In genomic region chr3:48275292-48276027, GRCh38 we compare ENCODE assay signal across 21 cellular contexts. TPM values are rescaled to one million over a fixed set of nuclear protein-coding genes. Genes with fewer than 3 reads are reported as not detected.
"Had no signal": no experiment of that assay in that cellular context is flagged by ENCODE, and none has a peak within 500 bp of the region (broad histone marks: within the 10 kb centered on the region; RNA-seq: fewer than 3 reads in every experiment).

No MANE protein-coding gene starts in this region.

- H3K4me3 Mint-ChIP-seq: activated CD8-positive, alpha-beta T cell treated with anti-CD3 and anti-CD28 coated beads, Interleukin-2, amount 10 ng/mL, durations not matched to agents 7 days and 5 days; central memory CD8-positive, alpha-beta T cell; memory B cell; nephron progenitor cell; stimulated activated naive CD8-positive, alpha-beta T cell treated with anti-CD3 and anti-CD28 coated beads, Interleukin-15, amount 100 ng/mL, for 72 hours had no signal

- H3K4me1 Mint-ChIP-seq: central memory CD8-positive, alpha-beta T cell; memory B cell had no signal

- DNase-seq: activated CD4-positive, alpha-beta T cell treated with anti-CD3 and anti-CD28 coated beads for 4 hours; activated CD8-positive, alpha-beta memory T cell treated with anti-CD3 and anti-CD28 coated beads, Interleukin-2, amount 50 U/mL, for 48 hours; activated CD8-positive, alpha-beta T cell treated with anti-CD3 and anti-CD28 coated beads, Interleukin-2, amount 10 ng/mL, durations not matched to agents 7 days and 5 days; activated naive CD4-positive, alpha-beta T cell; cortex of kidney; effector CD8-positive, alpha-beta T cell; hypothalamus; nephron progenitor cell; sigmoid colon; stimulated activated CD4-positive, alpha-beta T cell treated with anti-CD3 and anti-CD28 coated beads, Interleukin-12 subunit alpha, Interleukin-12 subunit beta, amount 100 ng/mL, for 4 hours; stimulated activated CD4-positive, alpha-beta T cell treated with anti-CD3 and anti-CD28 coated beads, Interleukin-2, amount 100 ng/mL, for 48 hours; stimulated activated naive CD8-positive, alpha-beta T cell treated with anti-CD3 and anti-CD28 coated beads, Interleukin-15, amount 100 ng/mL, for 72 hours had no signal

- H3K27ac Mint-ChIP-seq: activated CD8-positive, alpha-beta T cell treated with anti-CD3 and anti-CD28 coated beads, Interleukin-2, amount 10 ng/mL, durations not matched to agents 7 days and 5 days; memory B cell; nephron progenitor cell had no signal

- H3K27me3 Mint-ChIP-seq: central memory CD8-positive, alpha-beta T cell; memory B cell; stimulated activated naive CD8-positive, alpha-beta T cell treated with anti-CD3 and anti-CD28 coated beads, Interleukin-15, amount 100 ng/mL, for 72 hours had no signal

- H3K4me3 ChIP-seq: sigmoid colon, thoracic aorta had no signal

- H3K36me3 ChIP-seq: sigmoid colon, thoracic aorta had no signal

- H3K9me3 ChIP-seq: sigmoid colon, thoracic aorta had no signal

- H3K27me3 ChIP-seq: sigmoid colon had no signal

- H3K9me3 Mint-ChIP-seq: central memory CD8-positive, alpha-beta T cell; memory B cell; stimulated activated naive CD8-positive, alpha-beta T cell treated with anti-CD3 and anti-CD28 coated beads, Interleukin-15, amount 100 ng/mL, for 72 hours had no signal

- H3K27ac ChIP-seq: sigmoid colon, thoracic aorta had no signal

- FAIRE-seq: urothelium cell line had no signal

RNA-seq across cellular contexts. Expression of gene CAMP, which starts 52.2 kb away (rescaled TPM):
- total RNA-seq: activated CD8-positive, alpha-beta T cell treated with anti-CD3 and anti-CD28 coated beads, Interleukin-2, amount 10 ng/mL, durations not matched to agents 7 days and 5 days; glomerular endothelial cell; pulmonary artery endothelial cell; T-helper 1 cell treated with Interleukin-12 subunit alpha and Interleukin-12 subunit beta and Interleukin-4 antibody, amounts not matched to agents 30 ng/mL and 1 ng/mL, for 36 hours; thoracic aorta had no signal

RNA-seq across cellular contexts. Expression of gene SPINK8, which starts 58.0 kb away (rescaled TPM):
- total RNA-seq: activated CD8-positive, alpha-beta T cell treated with anti-CD3 and anti-CD28 coated beads, Interleukin-2, amount 10 ng/mL, durations not matched to agents 7 days and 5 days; glomerular endothelial cell; left lobe of liver; omental fat pad; pulmonary artery endothelial cell; sigmoid colon; T-helper 1 cell treated with Interleukin-12 subunit alpha and Interleukin-12 subunit beta and Interleukin-4 antibody, amounts not matched to agents 30 ng/mL and 1 ng/mL, for 36 hours; thoracic aorta had no signal
- polyA plus RNA-seq: sigmoid colon had no signal
